ENCODE assay signal across 22 cellular contexts in genomic region chr19:3656747-3657394, GRCh38. TPM values are rescaled to one million over a fixed set of nuclear protein-coding genes. Genes with fewer than 3 reads are reported as not detected.
DNase-seq lines count a peak whose midpoint lies in the region; TF ChIP-seq lines count a peak whose summit lies in the region.
"Had no signal": no experiment of that assay in that cellular context is flagged by ENCODE, and none has a peak within 500 bp of the region (broad histone marks: within the 10 kb centered on the region; RNA-seq: fewer than 3 reads in every experiment).

No MANE protein-coding gene starts in this region.

- no TSS peak for BruUV-seq in mammary epithelial cell (replicated peaks; lab: Mats Ljungman, UMichigan)

- CTCF ChIA-PET in mammary epithelial cell (lab: Charles Lee; ENCODE audit: low non-redundant PET): no interaction called here

- H3K27me3 ChIP-seq in mammary epithelial cell (ENCODE audit: insufficient read depth, low read length): no peaks in the 10 kb centered on the region
- H3K27me3 ChIP-seq: colonic mucosa, transverse colon had no signal

- H3K9ac ChIP-seq in mammary epithelial cell (ENCODE audit: insufficient read depth, low read length): no peak overlapping the region
- H3K9ac ChIP-seq: KMS-11 had no signal

- intact Hi-C loops in mammary epithelial cell (cut with micrococcal nuclease): no loop called here

- no peaks in the 10 kb centered on the region for H3K79me2 ChIP-seq in mammary epithelial cell (ENCODE audit: insufficient read depth, low read length)

- no peak for TF ChIP-seq CTCF in mammary epithelial cell (conservative IDR thresholded peaks at IDR 0.05 in 1 of 2, IDR thresholded peaks at IDR 0.05 in 1 of 2; ENCODE audit: extremely low read depth in 1 of 2, insufficient read depth in 1 of 2, low read depth in 1 of 2, low read length in 2 of 2)

- no peak overlapping the region for H3K27ac ChIP-seq in mammary epithelial cell (ENCODE audit: insufficient read depth, low read depth, low read length)
- H3K27ac ChIP-seq: colonic mucosa, KMS-11 had no signal

- no peak overlapping the region for H3K4me2 ChIP-seq in mammary epithelial cell (ENCODE audit: insufficient read depth, low read depth, low read length)
- H3K4me2 ChIP-seq: KMS-11 had no signal

- H2AFZ ChIP-seq in mammary epithelial cell (ENCODE audit: low read depth, low read length): no peak overlapping the region

- peaks cover 13% of the 10 kb centered on the region for H3K4me1 ChIP-seq in mammary epithelial cell (ENCODE audit: insufficient read depth, low read length)
- H3K4me1 ChIP-seq: Caco-2, colonic mucosa, transverse colon had no signal

- 96% methylated on average over 10 of the region's 19 CpGs for WGBS in mammary epithelial cell (ENCODE audit: low coverage, missing lambda C conversion rate)

- H3K36me3 ChIP-seq in mammary epithelial cell (ENCODE audit: insufficient read depth, low read length): no peaks in the 10 kb centered on the region
- H3K36me3 ChIP-seq: colonic mucosa had no signal

- H3K9me3 ChIP-seq in mammary epithelial cell (replicated peaks; ENCODE audit: insufficient read depth, low read length): no peaks in the 10 kb centered on the region
- H3K9me3 ChIP-seq: Caco-2, colonic mucosa, transverse colon had no signal

- dilution Hi-C loops in mammary epithelial cell (cut with HindIII; ENCODE audit: low sequenced_read_pairs): no loop called here

- H4K20me1 ChIP-seq in mammary epithelial cell (ENCODE audit: insufficient read depth, low read length): no peaks in the 10 kb centered on the region

- in situ Hi-C loops in mammary epithelial cell (cut with MboI; ENCODE audit: low sequenced_read_pairs in 2 of 2): no loop called here
- in situ Hi-C loops in G401 (cut with HindIII; ENCODE audit: low sequenced_read_pairs): no loop called here

- no peak overlapping the region for H3K4me3 ChIP-seq in mammary epithelial cell (replicated peaks in 1 of 3; ENCODE audit: insufficient read depth in 1 of 3, low read depth in 2 of 3, low read length in 3 of 3)
- H3K4me3 ChIP-seq: colonic mucosa, lung, transverse colon had no signal

- DNase-seq in COLO668 (lab: John Stamatoyannopoulos, UW; ENCODE audit: unreplicated experiment) (peak; percentile 88), NCI-H2171 (lab: John Stamatoyannopoulos, UW) (peak; percentile 66), mammary epithelial cell (peak; percentile 16), kidney tubule cell (ENCODE audit: low spot score) (peak; percentile 33), putamen (ENCODE audit: low spot score) (no peak), G401 (ENCODE audit: low spot score) (no peak), activated gamma-delta T cell treated with Interleukin-2 at 50 U/mL for 16 hours (no peak), iPS-NIHi7 (ENCODE audit: extremely low spot score) (no peak)
- DNase-seq: activated CD4-positive, alpha-beta T cell treated with anti-CD3 and anti-CD28 coated beads for 1 hour; Caco-2; colonic mucosa; hypothalamus; NCI-H1048; NCI-H2029; NCI-H510A; occipital lobe; stimulated activated CD4-positive, alpha-beta T cell treated with anti-CD3 and anti-CD28 coated beads, Interleukin-4, amount 100 ng/mL, for 4 hours; stimulated activated naive CD8-positive, alpha-beta T cell treated with anti-CD3 and anti-CD28 coated beads, Interleukin-15, amount 100 ng/mL, for 72 hours; transverse colon had no signal

RNA-seq across cellular contexts. Expression of gene CACTIN, which starts 30.3 kb away (rescaled TPM):
- 10 to 100 TPM; 16.0 to 26.5 TPM for total RNA-seq in mammary epithelial cell
- polyA plus RNA-seq in mammary epithelial cell: 14.4 TPM
- 11.2 TPM for polyA minus RNA-seq in mammary epithelial cell
- total RNA-seq in G401 (2014; rRNA removed; shearing (Covaris generic)): 43.3 and 47.8 TPM in 2 replicates

RNA-seq across cellular contexts. Expression of gene PIP5K1C, which starts 43.4 kb away (rescaled TPM):
- 10 to 100 TPM; 22.5 to 26.7 TPM for total RNA-seq in mammary epithelial cell
- 8.9 TPM for polyA plus RNA-seq in mammary epithelial cell
- 34.6 TPM for polyA minus RNA-seq in mammary epithelial cell
- 5.3 and 13.0 TPM in 2 replicates for total RNA-seq in G401 (2014; rRNA removed; shearing (Covaris generic))

RNA-seq across cellular contexts. Expression of gene TBXA2R, which starts 50.2 kb away (rescaled TPM):
- under 1 TPM in 1 of 2 donors, not detected in 1; 0.17 TPM for total RNA-seq in mammary epithelial cell
- polyA plus RNA-seq in mammary epithelial cell: 0.07 TPM
- not detected for polyA minus RNA-seq in mammary epithelial cell
- total RNA-seq in G401 (2014; rRNA removed; shearing (Covaris generic)): 7.7 and 9.7 TPM in 2 replicates
- polyA plus RNA-seq: keratinocyte had no signal

RNA-seq across cellular contexts. Expression of gene TJP3, which starts 51.3 kb away (rescaled TPM):
- total RNA-seq in mammary epithelial cell: under 1 TPM; 0.50 to 0.54 TPM
- polyA plus RNA-seq in mammary epithelial cell: 0.48 TPM
- polyA minus RNA-seq in mammary epithelial cell: 0.41 TPM
- 12.4 and 15.1 TPM in 2 replicates for total RNA-seq in G401 (2014; rRNA removed; shearing (Covaris generic))
- total RNA-seq: occipital lobe had no signal

Comparison
In these comparisons a context has a peak if more than half of its experiments do, and no peak if none do; other contexts are left out.
1. DNase-seq: peak in COLO668 (single experiment), NCI-H2171 (single experiment), mammary epithelial cell (single experiment) and kidney tubule cell (single experiment); none in putamen (single experiment), G401 (single experiment), activated gamma-delta T cell treated with Interleukin-2 at 50 U/mL for 16 hours (single experiment) and iPS-NIHi7 (single experiment).